In the genomic region with DNA sequence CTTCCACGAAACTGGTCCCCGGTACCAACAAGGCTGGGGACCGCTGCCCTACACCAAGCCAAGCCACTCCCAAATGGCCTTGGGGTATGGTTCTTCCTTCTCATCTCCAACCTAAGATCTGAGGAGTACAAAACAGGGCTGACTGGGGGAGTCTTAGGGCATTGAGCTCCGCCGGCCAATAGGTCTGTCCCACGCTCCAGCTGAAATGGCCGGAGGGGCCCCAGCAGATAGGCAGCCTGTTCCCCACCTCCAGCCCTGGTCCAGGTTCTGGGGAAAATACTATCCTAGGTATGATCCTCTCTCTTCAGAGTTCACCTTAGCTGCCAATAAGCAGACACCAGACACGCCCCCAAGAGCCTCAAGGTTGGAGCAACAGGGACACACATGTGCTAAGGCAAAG, we compare ENCODE assay signal across 18 cellular contexts.
A peak's percentile ranks its signal among the peaks of the same experiment; 100 is the strongest.
DNase-seq lines count a peak whose midpoint lies in the region; ATAC-seq and TF ChIP-seq lines count a peak whose summit lies in the region.
"Had no signal": no experiment of that assay in that cellular context is flagged by ENCODE, and none has a peak within 500 bp of the region (broad histone marks: within the 10 kb centered on the region; RNA-seq: fewer than 3 reads in every experiment).

No MANE protein-coding gene starts in this region.

- H3K4me1 ChIP-seq in BE2C (no peaks in the 10 kb centered on the region; the same call in 1 of the 2 replicates), Peyer's patch (no peaks in the 10 kb centered on the region), endodermal cell (ENCODE audit: control insufficient read depth, insufficient read depth, low read length) (no peaks in the 10 kb centered on the region), sigmoid colon (peaks cover 0 to 90% (median 83%) of the 10 kb centered on the region in 4 donors)

- ATAC-seq in HG02798 (IDR thresholded peaks at IDR 0.05; ENCODE audit: poor library complexity, unreplicated experiment), result no peak
- ATAC-seq: GM23338, Panc1 had no signal

- no peak overlapping the region for H3K9ac ChIP-seq in endodermal cell (ENCODE audit: extremely low read depth, low read length, poor library complexity, severe bottlenecking)

- WGBS in endodermal cell (ENCODE audit: insufficient coverage in 1 of 2, insufficient read length in 1 of 2), 2 experiments, result 96 to 100% methylated on average over 3 to 8 of the region's 8 CpGs
- 94 to 96% methylated on average over 8 of the region's 8 CpGs for WGBS in sigmoid colon, 2 donors

- H3K4me3 ChIP-seq in BE2C (ENCODE audit: low read depth, low read length), result no peak overlapping the region
- H3K4me3 ChIP-seq in Peyer's patch, result no peak overlapping the region
- H3K4me3 ChIP-seq in endodermal cell (ENCODE audit: low read length), result no peak overlapping the region
- H3K4me3 ChIP-seq in sigmoid colon, result no peak overlapping the region
- H3K4me3 ChIP-seq: GM23338 had no signal

- H3K27me3 Mint-ChIP-seq in endodermal cell (ENCODE audit: insufficient read depth) (no peaks in the 10 kb centered on the region), CD14-positive monocyte (ENCODE audit: low read depth in 3 of 3) (peaks cover 0 to 5% (median 2%) of the 10 kb centered on the region in 3 donors)
- H3K27me3 Mint-ChIP-seq: CD4-positive, alpha-beta memory T cell had no signal

- intact Hi-C loops in sigmoid colon (cut with DNase I) (no loop called here), CD14-positive monocyte (cut with micrococcal nuclease) (no loop called here)

- H3K27me3 ChIP-seq in BE2C (no peaks in the 10 kb centered on the region), Peyer's patch (no peaks in the 10 kb centered on the region), endodermal cell (ENCODE audit: control insufficient read depth, insufficient read depth, low read length, poor library complexity, severe bottlenecking) (no peaks in the 10 kb centered on the region), sigmoid colon (no peaks in the 10 kb centered on the region)

- no peaks in the 10 kb centered on the region for H3K4me1 Mint-ChIP-seq in endodermal cell
- no peaks in the 10 kb centered on the region for H3K4me1 Mint-ChIP-seq in CD14-positive monocyte
- H3K4me1 Mint-ChIP-seq: CD4-positive, alpha-beta memory T cell; GM23338 had no signal

- TF ChIP-seq EP300 in sigmoid colon (IDR thresholded peaks at IDR 0.05), result no peak

- TF ChIP-seq CTCF in BE2C (IDR thresholded peaks at IDR 0.05; ENCODE audit: low read depth, low read length) (no peak), Peyer's patch (IDR thresholded peaks at IDR 0.05) (no peak), endodermal cell (conservative IDR thresholded peaks at IDR 0.05) (no peak), sigmoid colon (IDR thresholded peaks at IDR 0.05) (no peak), CD14-positive monocyte (IDR thresholded peaks at IDR 0.05) (no peak)

- H3K27ac ChIP-seq in Peyer's patch (peak overlapping the region in 1 of 4 donors; percentile 12), endodermal cell (ENCODE audit: low read depth, low read length) (no peak overlapping the region), sigmoid colon (peak overlapping the region; percentile 82 to 100 (median 99))

- H3K27ac Mint-ChIP-seq in endodermal cell (peak overlapping the region; percentile 35), CD14-positive monocyte (peak overlapping the region in 2 of 7 donors; percentile 26 to 59)
- H3K27ac Mint-ChIP-seq: CD4-positive, alpha-beta memory T cell; GM23338 had no signal

- H3K9me3 Mint-ChIP-seq in endodermal cell (peaks cover 3% of the 10 kb centered on the region), CD14-positive monocyte (no peaks in the 10 kb centered on the region)
- H3K9me3 Mint-ChIP-seq: CD4-positive, alpha-beta memory T cell; GM23338 had no signal

- H3K36me3 Mint-ChIP-seq in endodermal cell (ENCODE audit: low read depth) (peaks cover 89% of the 10 kb centered on the region), CD14-positive monocyte (peaks cover 95 to 99% of the 10 kb centered on the region in 2 donors)

- DNase-seq in BE2C (peak; percentile 2), Peyer's patch (peak in 2 of 3 donors; percentile 22 to 32), endodermal cell (no peak), sigmoid colon (peak; percentile 49), CD14-positive monocyte (ENCODE audit: low spot score) (no peak), GOT3 (lab: John Stamatoyannopoulos, UW) (no peak), KG1 (lab: John Stamatoyannopoulos, UW) (no peak)
- DNase-seq: ACHN; CD4-positive, alpha-beta memory T cell; DMS79; NCI-H1092; NCI-H187; NCI-H446 treated with DMSO at 0.1 percent for 48 hours; NCI-H774; SIG-M5 had no signal

- H3K9me3 ChIP-seq in BE2C (no peaks in the 10 kb centered on the region), Peyer's patch (no peaks in the 10 kb centered on the region), endodermal cell (ENCODE audit: control insufficient read depth, low read length) (peaks cover 9% of the 10 kb centered on the region), sigmoid colon (no peaks in the 10 kb centered on the region)

- H3K36me3 ChIP-seq in BE2C (peaks cover 73% of the 10 kb centered on the region), Peyer's patch (peaks cover 0 to 70% (median 0%) of the 10 kb centered on the region in 3 donors), endodermal cell (ENCODE audit: control insufficient read depth, insufficient read depth, low read length) (peaks cover 99% of the 10 kb centered on the region), sigmoid colon (peaks cover 60 to 85% (median 79%) of the 10 kb centered on the region in 4 donors)

- H3K4me3 Mint-ChIP-seq in endodermal cell, result no peak overlapping the region
- no peak overlapping the region for H3K4me3 Mint-ChIP-seq in CD14-positive monocyte
- H3K4me3 Mint-ChIP-seq: CD4-positive, alpha-beta memory T cell; GM23338 had no signal

- no peak for TF ChIP-seq POLR2A in Peyer's patch (IDR thresholded peaks at IDR 0.05)
- no peak for TF ChIP-seq POLR2A in sigmoid colon (IDR thresholded peaks at IDR 0.05)

Comparison
In these comparisons a context has a peak if more than half of its experiments do, and no peak if none do; other contexts are left out.
1. DNase-seq: peak in BE2C (single experiment), Peyer's patch (2 of 3) and sigmoid colon (single experiment); none in endodermal cell (single experiment), CD14-positive monocyte (single experiment), GOT3 (single experiment) and KG1 (single experiment).